In the genomic region with DNA sequence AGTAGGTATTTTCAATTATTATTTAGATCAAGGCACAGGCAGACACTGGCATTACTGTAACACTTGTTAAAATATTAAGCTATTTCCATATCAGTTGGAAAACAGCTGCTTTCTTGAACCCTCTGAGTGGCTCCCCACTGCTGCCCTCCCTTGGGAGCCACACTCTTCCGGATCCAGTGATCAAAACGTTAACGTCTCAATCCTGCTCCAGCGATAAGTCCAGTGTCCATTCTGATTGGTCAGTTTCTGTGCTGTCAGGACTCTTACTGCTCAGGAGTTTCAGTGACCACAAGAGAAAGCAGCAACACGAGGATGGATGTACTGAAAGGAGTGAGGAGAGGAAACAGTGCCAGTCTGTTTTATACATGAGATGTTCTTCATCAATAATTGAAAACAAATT, we compare ENCODE assay signal across 25 cellular contexts. TPM values are rescaled to one million over a fixed set of nuclear protein-coding genes. Genes with fewer than 3 reads are reported as not detected.
"Had no signal": no experiment of that assay in that cellular context is flagged by ENCODE, and none has a peak within 500 bp of the region (broad histone marks: within the 10 kb centered on the region; RNA-seq: fewer than 3 reads in every experiment).

No MANE protein-coding gene starts in this region.

- H3K4me3 ChIP-seq: SJCRH30 had no signal

- H3K36me3 ChIP-seq: SJCRH30 had no signal

- H3K4me3 Mint-ChIP-seq: IgD-negative memory B cell had no signal

- H3K9ac ChIP-seq: SK-N-SH had no signal

- DNase-seq: KBM-7; MV-4-11; NCI-H1048; NCI-H1436 treated with DMSO at 0.1 percent for 48 hours; NCI-H1694; NCI-H187 treated with DMSO at 0.1 percent for 48 hours; NCI-H2029 treated with DMSO at 0.1 percent for 48 hours; NCI-H345; NCI-H446 treated with DMSO at 0.1 percent for 48 hours; NCI-H748 treated with DMSO at 0.1 percent for 48 hours; NK-92 treated with Interleukin-12 subunit alpha and Interleukin-12 subunit beta, amount 100 ng/mL, for 24 hours; PC-3; SHP77 treated with DMSO at 0.1 percent for 48 hours; SJCRH30; SK-N-SH; SW 1271 had no signal

- H3K27me3 Mint-ChIP-seq: IgD-negative memory B cell had no signal

- H3K27ac ChIP-seq: HL-60, SJCRH30 had no signal

- H3K27me3 ChIP-seq: SJCRH30 had no signal

- H3K4me1 ChIP-seq: SJCRH30 had no signal

- H3K4me2 ChIP-seq: SK-N-SH had no signal

- FAIRE-seq: HTR-8/SVneo had no signal

- H3K9me3 Mint-ChIP-seq: IgD-negative memory B cell had no signal

- H3K9me3 ChIP-seq: SJCRH30, SK-N-SH had no signal

- ATAC-seq: Panc1, PC-3, Right ventricle myocardium inferior had no signal

RNA-seq across cellular contexts. Expression of a gene that starts 54.7 kb away (rescaled TPM):
- total RNA-seq: LHCN-M2, MCF 10A, OCI-LY7, PC-3, Right ventricle myocardium inferior, RPMI7951, SJCRH30 had no signal
- polyA plus RNA-seq: IgD-negative memory B cell had no signal
